In genomic region chr19:51511353-51511752, GRCh38 we compare ENCODE assay signal across 10 cellular contexts. TPM values are rescaled to one million over a fixed set of nuclear protein-coding genes. Genes with fewer than 3 reads are reported as not detected.
A peak's percentile ranks its signal among the peaks of the same experiment; 100 is the strongest.
DNase-seq lines count a peak whose midpoint lies in the region; ATAC-seq, FAIRE-seq and TF ChIP-seq lines count a peak whose summit lies in the region.
"Had no signal": no experiment of that assay in that cellular context is flagged by ENCODE, and none has a peak within 500 bp of the region (broad histone marks: within the 10 kb centered on the region; RNA-seq: fewer than 3 reads in every experiment).

No MANE protein-coding gene starts in this region.

- no peak overlapping the region for H4K91ac ChIP-seq in H9 (ENCODE audit: insufficient read length, low read depth, low read length)

- H3K9me3 Mint-ChIP-seq in H9: peaks cover 24 to 90% of the 10 kb centered on the region in 2 experiments
- no peaks in the 10 kb centered on the region for H3K9me3 Mint-ChIP-seq in effector memory CD8-positive, alpha-beta T cell

- H3K4me1 Mint-ChIP-seq in H9: no peaks in the 10 kb centered on the region
- no peaks in the 10 kb centered on the region for H3K4me1 Mint-ChIP-seq in effector memory CD8-positive, alpha-beta T cell (ENCODE audit: low read depth in 2 of 2)

- H2BK12ac ChIP-seq in H9 (ENCODE audit: insufficient read length, low read depth, low read length): no peak overlapping the region

- H3K4me3 ChIP-seq in SU-DHL-6 (ENCODE audit: insufficient read depth, low read length, poor library complexity, severe bottlenecking): no peak overlapping the region
- H3K4me3 ChIP-seq in kidney (ENCODE audit: low read length in 2 of 2): no peak overlapping the region
- H3K4me3 ChIP-seq: hepatocyte had no signal

- no peak overlapping the region for H2BK5ac ChIP-seq in H9 (ENCODE audit: insufficient read length, low read length)

- H3K27ac Mint-ChIP-seq in H9: no peak overlapping the region
- no peak overlapping the region for H3K27ac Mint-ChIP-seq in effector memory CD8-positive, alpha-beta T cell

- H3K23ac ChIP-seq in H9 (ENCODE audit: insufficient read length, low read depth, low read length): no peak overlapping the region

- H4K20me1 ChIP-seq in H9 (ENCODE audit: control insufficient read depth, insufficient read depth, insufficient read length) (no peaks in the 10 kb centered on the region), SU-DHL-6 (ENCODE audit: low read depth, low read length) (no peaks in the 10 kb centered on the region)

- H3K4me3 Mint-ChIP-seq in H9: no peak overlapping the region
- no peak overlapping the region for H3K4me3 Mint-ChIP-seq in effector memory CD8-positive, alpha-beta T cell

- H2AK5ac ChIP-seq in H9 (ENCODE audit: insufficient read length, low read length): no peak overlapping the region

- ATAC-seq in HG02981 (IDR thresholded peaks at IDR 0.05; ENCODE audit: unreplicated experiment): no peak
- ATAC-seq in effector memory CD8-positive, alpha-beta T cell (replicated peaks): no peak

- H4K5ac ChIP-seq in H9 (ENCODE audit: insufficient read length, low read depth, low read length): no peak overlapping the region

- H3K27me3 ChIP-seq in H9 (ENCODE audit: insufficient read depth, low read length) (no peaks in the 10 kb centered on the region), SU-DHL-6 (ENCODE audit: low read length) (no peaks in the 10 kb centered on the region)
- H3K27me3 ChIP-seq: hepatocyte had no signal

- no peaks in the 10 kb centered on the region for H3F3A ChIP-seq in SU-DHL-6 (ENCODE audit: insufficient read depth)

- H3K27ac ChIP-seq in H9 (ENCODE audit: insufficient read length, low read depth, low read length) (no peak overlapping the region), SU-DHL-6 (ENCODE audit: low read depth, low read length) (no peak overlapping the region), kidney (ENCODE audit: low read depth in 2 of 2, low read length in 2 of 2) (no peak overlapping the region)
- H3K27ac ChIP-seq: hepatocyte had no signal

- DNase-seq in EL: peak; percentile 40
- DNase-seq in H9: no peak
- DNase-seq in iPS-NIHi11 (ENCODE audit: low spot score): peak; percentile 79
- no peak for DNase-seq in kidney
- no peak for DNase-seq in effector memory CD8-positive, alpha-beta T cell
- DNase-seq: amniotic stem cell, NCI-H146 had no signal

- H2BK20ac ChIP-seq in H9 (ENCODE audit: low read depth, low read length, poor library complexity, severe bottlenecking): no peak overlapping the region

- H3K79me1 ChIP-seq in H9 (ENCODE audit: insufficient read depth, low read depth, low read length, poor library complexity, severe bottlenecking): no peaks in the 10 kb centered on the region

- no peak for FAIRE-seq in kidney (lab: Jason Lieb, UNC)

- H3T11ph ChIP-seq in H9 (ENCODE audit: low read length): no peak overlapping the region

- H3K9me2 ChIP-seq in SU-DHL-6 (replicated peaks; ENCODE audit: insufficient read depth, low read length): no peaks in the 10 kb centered on the region

- TF ChIP-seq CTCF in H9 (conservative IDR thresholded peaks at IDR 0.05) (peak; percentile 71; the same call in 2 of the 3 replicates), SU-DHL-6 (IDR thresholded peaks at IDR 0.05; ENCODE audit: insufficient read depth, low read length, poor library complexity, severe bottlenecking) (peak; percentile 20), kidney (IDR thresholded peaks at IDR 0.05; ENCODE audit: borderline replicate concordance, extremely low read depth, insufficient read depth) (no peak)

- H3K79me2 ChIP-seq in H9 (ENCODE audit: insufficient read depth, low read length) (no peaks in the 10 kb centered on the region), SU-DHL-6 (ENCODE audit: insufficient read depth, low read length) (no peaks in the 10 kb centered on the region)
- H3K79me2 ChIP-seq: hepatocyte had no signal

- no peaks in the 10 kb centered on the region for H3K23me2 ChIP-seq in H9 (ENCODE audit: insufficient read length, low read depth, low read length, poor library complexity, severe bottlenecking)

- H3K9me3 ChIP-seq in H9 (ENCODE audit: control insufficient read depth, low read depth, low read length) (no peaks in the 10 kb centered on the region), SU-DHL-6 (ENCODE audit: insufficient read depth, low read length) (no peaks in the 10 kb centered on the region), kidney (ENCODE audit: control insufficient read depth in 1 of 2, low read length in 2 of 2) (no peaks in the 10 kb centered on the region)

- intact Hi-C loops in kidney (cut with DNase I): no loop called here

- H4K8ac ChIP-seq in H9 (replicated peaks; ENCODE audit: insufficient read length, low read depth, low read length): no peak overlapping the region

- H3K4me1 ChIP-seq in H9 (ENCODE audit: insufficient read depth, low read length) (no peaks in the 10 kb centered on the region), kidney (ENCODE audit: control insufficient read depth in 1 of 2, insufficient read depth in 1 of 2, low read depth in 1 of 2, low read length in 2 of 2) (no peaks in the 10 kb centered on the region)

- no CpG with 5 or more reads among the region's 6 CpGs for WGBS in H9 (ENCODE audit: extremely low coverage, insufficient read length, low lambda C conversion rate)

- H3K27me3 Mint-ChIP-seq in H9 (ENCODE audit: low read depth): peaks cover 16% of the 10 kb centered on the region
- peaks cover 42 to 47% of the 10 kb centered on the region in 2 donors for H3K27me3 Mint-ChIP-seq in effector memory CD8-positive, alpha-beta T cell

- no peak overlapping the region for H2BK120ac ChIP-seq in H9 (ENCODE audit: low read depth, low read length, poor library complexity, severe bottlenecking)

- no peaks in the 10 kb centered on the region for H3K36me3 Mint-ChIP-seq in H9 (ENCODE audit: insufficient read depth in 1 of 3, low read depth in 3 of 3)
- no peaks in the 10 kb centered on the region for H3K36me3 Mint-ChIP-seq in effector memory CD8-positive, alpha-beta T cell (ENCODE audit: insufficient read depth)

- H3K4me2 ChIP-seq in H9 (ENCODE audit: insufficient read depth, insufficient read length, low read length): no peak overlapping the region
- no peak overlapping the region for H3K4me2 ChIP-seq in SU-DHL-6 (ENCODE audit: low read depth, low read length, poor library complexity, severe bottlenecking)
- H3K4me2 ChIP-seq: hepatocyte had no signal

- H3K9ac ChIP-seq in H9 (ENCODE audit: extremely low read depth, insufficient read length, low read length) (no peak overlapping the region), SU-DHL-6 (ENCODE audit: low read length) (no peak overlapping the region), kidney (ENCODE audit: low read length in 2 of 2) (no peak overlapping the region)

- H3K18ac ChIP-seq in H9 (ENCODE audit: insufficient read length, low read depth, low read length): no peak overlapping the region

- H3K14ac ChIP-seq in H9 (ENCODE audit: insufficient read depth, low read length): no peak overlapping the region

- no peak overlapping the region for H2BK15ac ChIP-seq in H9 (ENCODE audit: low read depth, low read length)

- no peak overlapping the region for H3K4ac ChIP-seq in H9 (ENCODE audit: low read depth, low read length)

- H3K36me3 ChIP-seq in SU-DHL-6 (ENCODE audit: low read length) (no peaks in the 10 kb centered on the region), kidney (ENCODE audit: control insufficient read depth in 1 of 2, insufficient read depth in 2 of 2, low read length in 2 of 2) (no peaks in the 10 kb centered on the region)

- H3K56ac ChIP-seq in H9 (ENCODE audit: insufficient read length, low read depth, low read length): no peak overlapping the region

- no peak overlapping the region for H2AFZ ChIP-seq in H9 (ENCODE audit: low read length)
- no peak overlapping the region for H2AFZ ChIP-seq in SU-DHL-6 (ENCODE audit: low read depth, low read length, severe bottlenecking)
- H2AFZ ChIP-seq: hepatocyte had no signal

RNA-seq across cellular contexts. Expression of gene SIGLEC12, which starts 9.8 kb away (rescaled TPM):
- not detected in 2 replicates for total RNA-seq in H9 (2021)
- 0.66 TPM for total RNA-seq in kidney
- not detected for polyA plus RNA-seq in kidney (ENCODE audit: insufficient read depth, low read depth, low replicate concordance)
- total RNA-seq: hepatocyte had no signal

RNA-seq across cellular contexts. Expression of gene SIGLEC6, which starts 20.1 kb away (rescaled TPM):
- 0.31 TPM in 1 of 2 replicates, not detected in the other for total RNA-seq in H9 (2021)
- total RNA-seq in kidney: 4.8 TPM
- polyA plus RNA-seq in kidney (ENCODE audit: insufficient read depth, low read depth, low replicate concordance): not detected
- total RNA-seq: hepatocyte had no signal
- polyA plus RNA-seq: hepatocyte had no signal

RNA-seq across cellular contexts. Expression of gene CEACAM18, which starts 33.0 kb away (rescaled TPM):
- total RNA-seq in H9 (2021) (not detected in 2 replicates), kidney (not detected)
- polyA plus RNA-seq in kidney (ENCODE audit: insufficient read depth, low read depth, low replicate concordance): not detected
- total RNA-seq: hepatocyte had no signal

RNA-seq across cellular contexts. Expression of gene SIGLEC8, which starts 53.1 kb away (rescaled TPM):
- total RNA-seq in H9 (2021) (not detected in 2 replicates), kidney (1.8 TPM)
- not detected for polyA plus RNA-seq in kidney (ENCODE audit: insufficient read depth, low read depth, low replicate concordance)
- polyA plus RNA-seq: hepatocyte had no signal

RNA-seq across cellular contexts. Expression of gene ZNF175, which starts 59.7 kb away (rescaled TPM):
- total RNA-seq in H9 (2021): 9.7 and 10.7 TPM in 2 replicates
- 20.1 TPM for total RNA-seq in kidney
- polyA plus RNA-seq in kidney (ENCODE audit: insufficient read depth, low read depth, low replicate concordance): 3.3 TPM

Comparison
In these comparisons a context has a peak if more than half of its experiments do, and no peak if none do; other contexts are left out.
1. DNase-seq: peak in EL (single experiment) and iPS-NIHi11 (single experiment); none in H9 (single experiment), kidney (single experiment) and effector memory CD8-positive, alpha-beta T cell (0 of 3).